ENCODE assay signal across 7 cellular contexts in genomic region chr13:27194895-27195764, GRCh38. TPM values are rescaled to one million over a fixed set of nuclear protein-coding genes. Genes with fewer than 3 reads are reported as not detected.
DNase-seq lines count a peak whose midpoint lies in the region; ATAC-seq, FAIRE-seq and TF ChIP-seq lines count a peak whose summit lies in the region.

No MANE protein-coding gene starts in this region.

- POLR2A ChIA-PET in H1 (lab: Charles Lee; ENCODE audit: partially characterized antibody): interaction anchor here (0.9 to 1.7 kb wide), 8 partner anchors 9 to 62 kb away, joined by 3 to 4 read pairs (median 4); partner anchors contain the start of gene RPL21

- no peak overlapping the region for H2BK120ac ChIP-seq in H1 (replicated peaks; ENCODE audit: low read depth, low read length)

- CTCF ChIA-PET in H1 (lab: Charles Lee; ENCODE audit: partially characterized antibody): interaction anchor here (0.6 to 1.7 kb wide), 6 partner anchors 12 to 867 kb away, joined by 3 to 6 read pairs (median 4); no protein-coding TSS in a partner anchor

- no peak overlapping the region for H3K56ac ChIP-seq in H1 (replicated peaks; ENCODE audit: insufficient read length, low read depth, low read length)

- H4K8ac ChIP-seq in H1 (ENCODE audit: extremely low read depth, insufficient read depth, low read length): no peak overlapping the region

- no peak overlapping the region; the same call in 1 of the 2 replicates for H2BK5ac ChIP-seq in H1 (ENCODE audit: low read depth, low read length)

- H3K23me2 ChIP-seq in H1 (ENCODE audit: low read depth, low read length): 0 out of 2 replicates have a peak, but pooled peaks cover 2% of the 10 kb centered on the region

- H3K18ac ChIP-seq in H1 (ENCODE audit: extremely low read depth, low read length): no peak overlapping the region

- H3K4ac ChIP-seq in H1 (replicated peaks; ENCODE audit: insufficient read length, low read depth, low read length): no peak overlapping the region

- no peak overlapping the region for H3K14ac ChIP-seq in H1 (ENCODE audit: insufficient read length)

- H2BK12ac ChIP-seq in H1 (ENCODE audit: low read depth, low read length): peak overlapping the region; percentile 35; the same call in 1 of the 2 replicates

- ATAC-seq in GM18517 (IDR thresholded peaks at IDR 0.05; ENCODE audit: unreplicated experiment): no peak

- H2BK20ac ChIP-seq in H1 (ENCODE audit: low read length): no peak overlapping the region; the same call in 1 of the 2 replicates

- H4K91ac ChIP-seq in H1 (replicated peaks; ENCODE audit: insufficient read length, low read length): no peak overlapping the region

- H4K20me1 ChIP-seq in H1 (replicated peaks in 1 of 2; ENCODE audit: control insufficient read depth in 1 of 2, insufficient read depth in 2 of 2, low read length in 2 of 2): no peaks in the 10 kb centered on the region

- TF ChIP-seq CTCF in H1 (IDR thresholded peaks at IDR 0.05; ENCODE audit: control extremely low read depth in 1 of 3, insufficient read depth in 1 of 3, low read depth in 1 of 3, low read length in 3 of 3): no peak

- H3K27me3 ChIP-seq in H1 (replicated peaks in 1 of 4; ENCODE audit: control insufficient read depth in 3 of 4, extremely low read depth in 1 of 4, insufficient read depth in 3 of 4, low read length in 3 of 4): no peaks in the 10 kb centered on the region

- H3K4me1 ChIP-seq in H1 (replicated peaks in 1 of 4; ENCODE audit: control insufficient read depth in 3 of 4, insufficient read depth in 4 of 4, low read length in 3 of 4): peaks cover 0 to 6% (median 4%) of the 10 kb centered on the region in 4 experiments; a peak in 2 of 7 replicates

- no peak overlapping the region for H3K9ac ChIP-seq in H1 (replicated peaks in 1 of 4; ENCODE audit: extremely low read depth in 1 of 4, low read depth in 3 of 4, low read length in 3 of 4)

- FAIRE-seq in H54 (lab: Jason Lieb, UNC) (peak; percentile 93), H1 (lab: Jason Lieb, UNC) (no peak)

- DNase-seq in H54 (ENCODE audit: insufficient read length, low spot score): peak; percentile 60
- DNase-seq in NCI-H226: peak; percentile 67
- DNase-seq in H1 (ENCODE audit: low read depth in 1 of 2, low spot score in 2 of 2): no peak
- DNase-seq in pons (ENCODE audit: low spot score): peak; percentile 11
- no peak for DNase-seq in retina
- DNase-seq in NCI-H526 (lab: John Stamatoyannopoulos, UW): no peak

- H2BK15ac ChIP-seq in H1 (ENCODE audit: low read length): peak overlapping the region; percentile 54; the same call in 1 of the 2 replicates

- no peak overlapping the region for H4K5ac ChIP-seq in H1 (ENCODE audit: insufficient read length, low read depth, low read length)

- TF ChIP-seq POLR2A in H54 (IDR thresholded peaks at IDR 0.05; ENCODE audit: low read depth, low read length): no peak
- no peak for TF ChIP-seq POLR2A in H1 (IDR thresholded peaks at IDR 0.05; ENCODE audit: control extremely low read depth in 1 of 2, low read depth in 2 of 2, low read length in 2 of 2)

- no peak overlapping the region for H3K23ac ChIP-seq in H1 (ENCODE audit: insufficient read length)

- no peak for TF ChIP-seq EP300 in H1 (IDR thresholded peaks at IDR 0.05; ENCODE audit: borderline replicate concordance in 1 of 2, low read depth in 2 of 2, low read length in 2 of 2)

- TF ChIP-seq RAD21 in H1 (IDR thresholded peaks at IDR 0.05 in 1 of 2, conservative IDR thresholded peaks at IDR 0.05 in 1 of 2; ENCODE audit: low read depth in 2 of 2, low read length in 2 of 2): no peak

- no peak overlapping the region for H3K27ac ChIP-seq in H1 (ENCODE audit: low read depth, low read length)

- no peak overlapping the region for H2AK5ac ChIP-seq in H1 (ENCODE audit: low read depth, low read length)

- no peaks in the 10 kb centered on the region for H3K9me3 ChIP-seq in H1 (ENCODE audit: insufficient read depth in 2 of 2, low read depth in 1 of 2, low read length in 1 of 2)

- H3K79me2 ChIP-seq in H1 (ENCODE audit: control insufficient read depth in 1 of 2, insufficient read depth in 2 of 2, low read length in 2 of 2): no peaks in the 10 kb centered on the region

- no peak overlapping the region for H3K4me3 ChIP-seq in H1 (ENCODE audit: extremely low read depth in 1 of 4, insufficient read depth in 2 of 4, low read depth in 3 of 4, low read length in 4 of 4)

- peak overlapping the region; percentile 3 to 57; a peak in 2 of 4 replicates for H3K4me2 ChIP-seq in H1 (ENCODE audit: insufficient read depth in 1 of 2, low read depth in 2 of 2, low read length in 2 of 2)

- WGBS in H1 (ENCODE audit: extremely low coverage in 1 of 2, insufficient coverage in 1 of 2, insufficient read length in 1 of 2, insufficient replicate concordance in 2 of 2, low coverage in 1 of 2, low lambda C conversion rate in 2 of 2, missing lambda C conversion rate in 1 of 2), 2 experiments: 63% methylated on average over 9 of the region's 9 CpGs; no CpG with 5 or more reads in 1 of the 2 experiments

- H3K36me3 ChIP-seq in H1 (ENCODE audit: control insufficient read depth in 2 of 4, insufficient read depth in 4 of 4, low read length in 3 of 4): no peaks in the 10 kb centered on the region

- H3K79me1 ChIP-seq in H1 (ENCODE audit: low read depth, low read length): no peaks in the 10 kb centered on the region

- H2AFZ ChIP-seq in H1 (ENCODE audit: low read length): peak overlapping the region; percentile 26; the same call in 1 of the 2 replicates

TF ChIP-seq in H1, 55 proteins besides CTCF, POLR2A, EP300 and RAD21:
- no peak for TF ChIP-seq TAF7 (optimal IDR thresholded peaks at IDR 0.05; ENCODE audit: borderline replicate concordance, low read depth, low read length)
- peak; percentile 56; the same call in 1 of the 2 replicates for TF ChIP-seq JUND (IDR thresholded peaks at IDR 0.05; ENCODE audit: low read length)

RNA-seq across cellular contexts. Expression of gene USP12, which starts 23.5 kb away (rescaled TPM):
- total RNA-seq in H1 (2021; fragmentation: NEBNext Ultra II Directional; extraction: Animal tissue kit (Norgen Biotek cat#: 25700)): 27.6 and 30.0 TPM in 2 replicates
- 2.8 and 4.0 TPM in 2 replicates for polyA plus RNA-seq in H1 (2011; rRNA removed)
- 6.8 TPM for polyA plus RNA-seq in H1 (2011; cell fraction: cytosol; rRNA removed)
- polyA plus RNA-seq in H1 (2011; cell fraction: nucleus; rRNA removed): 2.8 TPM
- polyA plus RNA-seq in H1 (2012, experiment 1 of 2): 8.6 to 19.1 TPM (median 10.3 TPM) in 4 replicates
- polyA plus RNA-seq in H1 (2012, experiment 2 of 2): 0.83 TPM
- 19.5 TPM for polyA plus RNA-seq in H1 (2013, experiment 1 of 2)
- 19.4 TPM for polyA plus RNA-seq in H1 (2013, experiment 2 of 2)
- 9.0 and 14.8 TPM in 2 replicates for polyA minus RNA-seq in H1 (2011; rRNA and poly(A)+ RNA removed)
- polyA minus RNA-seq in H1 (2011; cell fraction: cytosol; rRNA and poly(A)+ RNA removed): 8.9 TPM
- 33.1 TPM for polyA minus RNA-seq in H1 (2011; cell fraction: nucleus; rRNA and poly(A)+ RNA removed)

RNA-seq across cellular contexts. Expression of gene RPL21, which starts 56.2 kb away (rescaled TPM):
- total RNA-seq in H1 (2021; fragmentation: NEBNext Ultra II Directional; extraction: Animal tissue kit (Norgen Biotek cat#: 25700)): 1,233 and 1,283 TPM in 2 replicates
- 329 and 624 TPM in 2 replicates for polyA plus RNA-seq in H1 (2011; rRNA removed)
- polyA plus RNA-seq in H1 (2011; cell fraction: cytosol; rRNA removed): 1,115 TPM
- polyA plus RNA-seq in H1 (2011; cell fraction: nucleus; rRNA removed): 249 TPM
- 908 to 2,019 TPM (median 1,325 TPM) in 4 replicates for polyA plus RNA-seq in H1 (2012, experiment 1 of 2)
- polyA plus RNA-seq in H1 (2012, experiment 2 of 2): 1,153 TPM
- 2,859 TPM for polyA plus RNA-seq in H1 (2013, experiment 1 of 2)
- 2,776 TPM for polyA plus RNA-seq in H1 (2013, experiment 2 of 2)
- 93.0 and 207 TPM in 2 replicates for polyA minus RNA-seq in H1 (2011; rRNA and poly(A)+ RNA removed)
- polyA minus RNA-seq in H1 (2011; cell fraction: cytosol; rRNA and poly(A)+ RNA removed): 183 TPM
- polyA minus RNA-seq in H1 (2011; cell fraction: nucleus; rRNA and poly(A)+ RNA removed): 327 TPM

Comparison
In these comparisons a context has a peak if more than half of its experiments do, and no peak if none do; other contexts are left out.
1. DNase-seq: peak in H54 (single experiment), NCI-H226 (single experiment) and pons (single experiment); none in H1 (0 of 2), retina (single experiment) and NCI-H526 (0 of 2).